In the genomic region with DNA sequence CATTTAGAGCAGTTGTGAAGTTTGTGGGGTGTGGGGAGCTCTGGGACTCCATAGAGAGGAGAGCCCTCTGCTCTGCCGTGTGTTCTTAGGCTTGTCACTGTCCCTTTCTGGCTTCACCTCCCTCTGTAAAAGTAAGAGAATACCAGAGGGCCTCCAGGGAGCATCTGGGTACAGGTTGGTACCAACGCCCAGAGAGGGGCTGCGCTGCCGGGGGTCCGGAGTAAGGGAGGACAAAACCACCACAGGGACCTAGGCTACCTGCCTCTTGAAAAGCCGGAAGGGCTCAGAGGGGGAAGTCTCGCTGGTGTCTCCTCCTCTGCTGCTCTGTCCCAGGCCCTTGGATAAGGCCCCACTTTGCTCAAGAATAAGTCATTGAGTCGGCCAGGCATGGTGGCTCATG, we compare ENCODE assay signal across 13 cellular contexts. TPM values are rescaled to one million over a fixed set of nuclear protein-coding genes. Genes with fewer than 3 reads are reported as not detected.
DNase-seq lines count a peak whose midpoint lies in the region; ATAC-seq, FAIRE-seq and TF ChIP-seq lines count a peak whose summit lies in the region.
"Had no signal": no experiment of that assay in that cellular context is flagged by ENCODE, and none has a peak within 500 bp of the region (broad histone marks: within the 10 kb centered on the region; RNA-seq: fewer than 3 reads in every experiment).

No MANE protein-coding gene starts in this region.

- no peak for FAIRE-seq in D721Med (lab: Jason Lieb, UNC)
- FAIRE-seq: GM12891, TTC549 had no signal

- H3K27ac Mint-ChIP-seq in activated naive CD8-positive, alpha-beta T cell treated with anti-CD3 and anti-CD28 coated beads for 36 hours: no peak overlapping the region
- H3K27ac Mint-ChIP-seq: GM23338 had no signal

- peaks cover 41% of the 10 kb centered on the region for H3K4me1 ChIP-seq in adipocyte (ENCODE audit: control insufficient read depth, insufficient read depth, low read length)
- H3K4me1 ChIP-seq in gastrocnemius medialis: peaks cover 0 to 10% of the 10 kb centered on the region in 2 donors

- ATAC-seq in gastrocnemius medialis: no peak
- ATAC-seq in HG03354 (IDR thresholded peaks at IDR 0.05; ENCODE audit: poor library complexity, severe bottlenecking, unreplicated experiment): no peak
- ATAC-seq: GM23338 had no signal

- no peaks in the 10 kb centered on the region for H3K36me3 ChIP-seq in adipocyte (ENCODE audit: control insufficient read depth, insufficient read depth, low read length, severe bottlenecking)
- H3K36me3 ChIP-seq in gastrocnemius medialis: no peaks in the 10 kb centered on the region

- in situ Hi-C loops in gastrocnemius medialis (cut with MboI; ENCODE audit: low sequenced_read_pairs in 4 of 4): loop anchor here in 2 of 4 donors (25.0 kb wide), 1 partner anchor 214 kb away; no protein-coding TSS in a partner anchor

- intact Hi-C loops in gastrocnemius medialis (cut with DNase I; ENCODE audit: low total_unique reads): no loop called here

- H3K4me3 Mint-ChIP-seq in activated naive CD8-positive, alpha-beta T cell treated with anti-CD3 and anti-CD28 coated beads for 36 hours: no peak overlapping the region
- H3K4me3 Mint-ChIP-seq: GM23338 had no signal

- no peaks in the 10 kb centered on the region for H3K36me3 Mint-ChIP-seq in activated naive CD8-positive, alpha-beta T cell treated with anti-CD3 and anti-CD28 coated beads for 36 hours

- H3K4me1 Mint-ChIP-seq in activated naive CD8-positive, alpha-beta T cell treated with anti-CD3 and anti-CD28 coated beads for 36 hours: peaks cover 2% of the 10 kb centered on the region

- no peak for DNase-seq in AG04450 (ENCODE audit: low read depth, low spot score)
- no peak for DNase-seq in adipocyte (ENCODE audit: low read depth)
- no peak for DNase-seq in gastrocnemius medialis
- DNase-seq in NCI-H2029 treated with DMSO at 0.1 percent for 48 hours (lab: John Stamatoyannopoulos, UW): no peak
- DNase-seq in D721Med (ENCODE audit: insufficient read length, low spot score): no peak
- no peak for DNase-seq in activated naive CD8-positive, alpha-beta T cell treated with anti-CD3 and anti-CD28 coated beads for 36 hours
- DNase-seq: NCI-H1092 treated with DMSO at 0.1 percent for 48 hours had no signal

- H3K27me3 ChIP-seq in AG04450 (ENCODE audit: control insufficient read depth, insufficient read depth, low read length): no peaks in the 10 kb centered on the region
- no peaks in the 10 kb centered on the region for H3K27me3 ChIP-seq in adipocyte (replicated peaks; ENCODE audit: control insufficient read depth, insufficient read depth, low read length)
- peaks cover 3% of the 10 kb centered on the region for H3K27me3 ChIP-seq in layer of hippocampus (ENCODE audit: control insufficient read depth, insufficient read depth, low read length)
- no peaks in the 10 kb centered on the region for H3K27me3 ChIP-seq in gastrocnemius medialis

- no peak for TF ChIP-seq POLR2A in gastrocnemius medialis (IDR thresholded peaks at IDR 0.05)

- H3K4me3 ChIP-seq in AG04450 (ENCODE audit: low read depth, low read length): no peak overlapping the region
- no peak overlapping the region for H3K4me3 ChIP-seq in adipocyte (ENCODE audit: low read length)
- H3K4me3 ChIP-seq in gastrocnemius medialis: no peak overlapping the region
- H3K4me3 ChIP-seq: GM23338 had no signal

- no peaks in the 10 kb centered on the region for H3K9me3 ChIP-seq in AG04450 (ENCODE audit: control insufficient read depth, insufficient read depth, low read length)
- H3K9me3 ChIP-seq in adipocyte (ENCODE audit: control insufficient read depth, low read length): no peaks in the 10 kb centered on the region
- no peaks in the 10 kb centered on the region for H3K9me3 ChIP-seq in gastrocnemius medialis

- peaks cover 11% of the 10 kb centered on the region for H3K27me3 Mint-ChIP-seq in activated naive CD8-positive, alpha-beta T cell treated with anti-CD3 and anti-CD28 coated beads for 36 hours

- POLR2A ChIA-PET in AG04450 (lab: Yijun Ruan, JAX): no interaction called here

- peak overlapping the region; percentile 2 for H3K27ac ChIP-seq in AG04450 (ENCODE audit: low read depth, low read length)
- peak overlapping the region; percentile 50 for H3K27ac ChIP-seq in layer of hippocampus (ENCODE audit: low read depth, low read length)
- H3K27ac ChIP-seq in gastrocnemius medialis: peak overlapping the region; percentile 58 to 77 (median 75)

- no peak for TF ChIP-seq CTCF in AG04450 (IDR thresholded peaks at IDR 0.05; ENCODE audit: low read depth, low read length)
- TF ChIP-seq CTCF in gastrocnemius medialis (IDR thresholded peaks at IDR 0.05 in 4 of 5, conservative IDR thresholded peaks at IDR 0.05 in 1 of 5): no peak
- TF ChIP-seq CTCF in D721Med (IDR thresholded peaks at IDR 0.05; ENCODE audit: insufficient read depth, missing control alignments): no peak

- CTCF ChIA-PET in AG04450 (lab: Charles Lee): interaction anchor here (1.7 kb wide), 1 partner anchor 18 kb away, joined by 4 read pairs; no protein-coding TSS in a partner anchor

- no peaks in the 10 kb centered on the region for H3K9me3 Mint-ChIP-seq in activated naive CD8-positive, alpha-beta T cell treated with anti-CD3 and anti-CD28 coated beads for 36 hours
- H3K9me3 Mint-ChIP-seq: GM23338 had no signal

- H3K9ac ChIP-seq in adipocyte (ENCODE audit: low read length): peak overlapping the region; percentile 68

RNA-seq across cellular contexts. Expression of a gene that starts 3.1 kb away (rescaled TPM):
- polyA plus RNA-seq in AG04450 (2011; rRNA removed): 0.32 and 0.36 TPM in 2 replicates
- polyA minus RNA-seq in AG04450 (2011; rRNA and poly(A)+ RNA removed): 0.18 and 0.39 TPM in 2 replicates
- total RNA-seq in gastrocnemius medialis: 100 to 1,000 TPM in 2 of 4 donors, 10 to 100 TPM in 2; 50.3 to 120 (median 105) TPM
- not detected for total RNA-seq in activated naive CD8-positive, alpha-beta T cell treated with anti-CD3 and anti-CD28 coated beads for 36 hours

RNA-seq across cellular contexts. Expression of a gene that starts 44.2 kb away (rescaled TPM):
- polyA plus RNA-seq in AG04450 (2011; rRNA removed): not detected in 2 replicates
- polyA minus RNA-seq in AG04450 (2011; rRNA and poly(A)+ RNA removed): not detected in 2 replicates
- under 1 TPM in 1 of 4 donors, not detected in 3; 0.59 TPM for total RNA-seq in gastrocnemius medialis
- not detected for total RNA-seq in activated naive CD8-positive, alpha-beta T cell treated with anti-CD3 and anti-CD28 coated beads for 36 hours
- total RNA-seq: HT1080 had no signal

Comparison
In these comparisons a context has a peak if more than half of its experiments do, and no peak if none do; other contexts are left out.
1. H3K27ac ChIP-seq: peak in every context shown above with its lines; median percentile 75 in gastrocnemius medialis; 50 in layer of hippocampus; 2 in AG04450.
2. RNA of a gene that starts 3.1 kb away (total RNA-seq): 50.3 to 120 TPM in gastrocnemius medialis; not detected in activated naive CD8-positive, alpha-beta T cell treated with anti-CD3 and anti-CD28 coated beads for 36 hours; every median in the first group is over 10 times any median in the second.